15 cellular contexts compared by ENCODE assay signal in the genomic region with DNA sequence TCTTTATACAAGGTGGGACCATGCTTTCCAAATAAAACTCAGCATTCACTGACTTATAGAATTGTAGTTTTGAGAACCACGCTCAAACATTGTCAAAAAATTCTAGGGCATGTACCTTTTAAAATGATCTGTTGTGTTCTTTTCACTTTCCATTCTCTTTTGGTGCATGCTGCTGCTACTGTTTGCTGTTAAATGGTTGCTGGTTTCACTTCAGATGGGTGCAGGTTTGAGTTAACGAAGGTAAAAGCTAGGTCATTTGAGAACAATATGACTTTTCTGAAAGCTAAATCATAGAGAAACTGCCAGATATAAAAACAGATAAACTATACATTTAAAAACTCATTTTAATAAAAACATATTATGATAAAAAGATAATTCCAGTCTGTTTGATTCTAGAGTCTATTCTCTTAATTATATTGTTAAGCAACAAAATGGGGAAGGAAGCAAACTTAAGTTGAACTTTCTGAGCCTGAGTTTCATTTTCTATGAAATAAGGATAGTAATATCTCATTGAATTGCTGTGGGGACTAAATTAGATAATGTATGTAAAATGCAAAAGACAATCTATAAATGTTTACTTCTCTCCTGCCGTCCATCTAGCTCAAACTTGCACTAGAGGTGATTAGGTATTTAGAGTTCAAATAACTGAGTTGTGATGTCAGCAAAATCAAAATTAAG.
DNase-seq lines count a peak whose midpoint lies in the region; ATAC-seq and TF ChIP-seq lines count a peak whose summit lies in the region.
"Had no signal": no experiment of that assay in that cellular context is flagged by ENCODE, and none has a peak within 500 bp of the region (broad histone marks: within the 10 kb centered on the region; RNA-seq: fewer than 3 reads in every experiment).

No MANE protein-coding gene starts in this region.

- intact Hi-C loops in Calu3 (cut with micrococcal nuclease; ENCODE audit: unreplicated experiment) = no loop called here

- no peak overlapping the region for H3K4me3 Mint-ChIP-seq in Calu3 (ENCODE audit: low read depth, unreplicated experiment)
- H3K4me3 Mint-ChIP-seq: activated CD8-positive, alpha-beta T cell treated with anti-CD3 and anti-CD28 coated beads, Interleukin-2, amount 10 ng/mL, durations not matched to agents 7 days and 5 days; activated naive CD8-positive, alpha-beta T cell; CD4-positive, alpha-beta T cell; HFFc6 had no signal

- BruUV-seq in Calu3 (replicated peaks; lab: Mats Ljungman, UMichigan) = no TSS peak

- no peaks in the 10 kb centered on the region for H3K4me1 Mint-ChIP-seq in Calu3 (ENCODE audit: low read depth, unreplicated experiment)

- H3K27ac Mint-ChIP-seq in Calu3 (ENCODE audit: unreplicated experiment) = no peak overlapping the region
- H3K27ac Mint-ChIP-seq: activated CD8-positive, alpha-beta T cell treated with anti-CD3 and anti-CD28 coated beads, Interleukin-2, amount 10 ng/mL, durations not matched to agents 7 days and 5 days; activated naive CD8-positive, alpha-beta T cell; CD4-positive, alpha-beta T cell; HFFc6 had no signal

- no peaks in the 10 kb centered on the region for H3K9me3 Mint-ChIP-seq in Calu3 (ENCODE audit: low read depth, unreplicated experiment)
- H3K9me3 Mint-ChIP-seq: HFFc6 had no signal

- H3K36me3 Mint-ChIP-seq in Calu3 (ENCODE audit: insufficient read depth, unreplicated experiment) = peaks cover 5% of the 10 kb centered on the region

- no peak for TF ChIP-seq CTCF in Calu3 (IDR thresholded peaks at IDR 0.05; ENCODE audit: unreplicated experiment)

- no peak for DNase-seq in NCI-H2227 treated with DMSO at 0.1 percent for 48 hours (lab: John Stamatoyannopoulos, UW)
- DNase-seq in middle frontal gyrus (ENCODE audit: extremely low spot score, low spot score) = no peak
- DNase-seq in Calu3 = no peak
- DNase-seq in NCI-H2029 treated with DMSO at 0.1 percent for 48 hours (lab: John Stamatoyannopoulos, UW) = no peak
- DNase-seq: activated CD8-positive, alpha-beta T cell treated with anti-CD3 and anti-CD28 coated beads, Interleukin-2, amount 10 ng/mL, durations not matched to agents 7 days and 5 days; CD4-positive, alpha-beta T cell; HFFc6; NCI-H524 treated with DMSO at 0.1 percent for 48 hours; sigmoid colon; tibial artery had no signal

- ATAC-seq in GM18858 (IDR thresholded peaks at IDR 0.05; ENCODE audit: unreplicated experiment) (peak; percentile 93), GM19468 (IDR thresholded peaks at IDR 0.05; ENCODE audit: extremely low read depth, unreplicated experiment) (peak; percentile 95), HG02938 (IDR thresholded peaks at IDR 0.05; ENCODE audit: unreplicated experiment) (peak; percentile 85), HG03571 (IDR thresholded peaks at IDR 0.05; ENCODE audit: unreplicated experiment) (peak; percentile 82)
- ATAC-seq: activated CD8-positive, alpha-beta T cell treated with anti-CD3 and anti-CD28 coated beads, Interleukin-2, amount 10 ng/mL, durations not matched to agents 7 days and 5 days had no signal

- no peaks in the 10 kb centered on the region for H3K27me3 Mint-ChIP-seq in Calu3 (ENCODE audit: unreplicated experiment)
- H3K27me3 Mint-ChIP-seq: CD4-positive, alpha-beta T cell had no signal

- CTCF ChIA-PET in Calu3 (lab: Charles Lee) = no interaction called here
